9 cellular contexts compared by ENCODE assay signal in genomic region chr1:159936284-159936904, GRCh38. TPM values are rescaled to one million over a fixed set of nuclear protein-coding genes. Genes with fewer than 3 reads are reported as not detected.
A peak's percentile ranks its signal among the peaks of the same experiment; 100 is the strongest.
DNase-seq lines count a peak whose midpoint lies in the region; ATAC-seq, FAIRE-seq and TF ChIP-seq lines count a peak whose summit lies in the region.
"Had no signal": no experiment of that assay in that cellular context is flagged by ENCODE, and none has a peak within 500 bp of the region (broad histone marks: within the 10 kb centered on the region; RNA-seq: fewer than 3 reads in every experiment).

No MANE protein-coding gene starts in this region.

- no peak overlapping the region for H3K27ac Mint-ChIP-seq in WTC11
- H3K27ac Mint-ChIP-seq: stimulated activated naive CD8-positive, alpha-beta T cell treated with anti-CD3 and anti-CD28 coated beads, Interleukin-15, Interleukin-2, amounts not matched to agents 100 ng/mL and 50 ng/mL, for 24 hours had no signal

- H3K27me3 Mint-ChIP-seq in WTC11 (ENCODE audit: low read depth) = no peaks in the 10 kb centered on the region

- TF ChIP-seq CTCF in WTC11 (IDR thresholded peaks at IDR 0.05) = peak; percentile 97
- TF ChIP-seq CTCF in bronchial epithelial cell (IDR thresholded peaks at IDR 0.05; ENCODE audit: insufficient read depth, low read length, severe bottlenecking) = peak; percentile 99

- peak; percentile 61 for ATAC-seq in GM18909 (IDR thresholded peaks at IDR 0.05; ENCODE audit: poor library complexity, unreplicated experiment)
- ATAC-seq in WTC11 = peak; percentile 80
- no peak for ATAC-seq in GM19035 (IDR thresholded peaks at IDR 0.05; ENCODE audit: unreplicated experiment)

- CTCF ChIA-PET in WTC11 (lab: Charles Lee) = interaction anchor here (1.0 to 10.6 kb wide), 10 partner anchors 10 to 145 kb away, joined by 3 to 202 read pairs (median 4); partner anchors contain the start of genes CFAP45, KCNJ9 and TAGLN2

- POLR2A ChIA-PET in WTC11 (lab: Charles Lee) = interaction anchor here (1.3 kb wide), 1 partner anchor 9 kb away, joined by 3 read pairs; the partner anchor contains the start of gene IGSF9

- H3K36me3 ChIP-seq in bronchial epithelial cell (ENCODE audit: control insufficient read depth, insufficient read depth, low read length) = peaks cover 22% of the 10 kb centered on the region

- no peak overlapping the region for H3K4me3 ChIP-seq in bronchial epithelial cell (ENCODE audit: low read depth, low read length)

- FAIRE-seq in bronchial epithelial cell (lab: Jason Lieb, UNC) = no peak

- no peaks in the 10 kb centered on the region for H3K9me3 Mint-ChIP-seq in WTC11
- H3K9me3 Mint-ChIP-seq: stimulated activated naive CD8-positive, alpha-beta T cell treated with anti-CD3 and anti-CD28 coated beads, Interleukin-15, Interleukin-2, amounts not matched to agents 100 ng/mL and 50 ng/mL, for 24 hours had no signal

- H3K4me1 Mint-ChIP-seq in WTC11 = peaks cover 28% of the 10 kb centered on the region

- no peaks in the 10 kb centered on the region for H3K27me3 ChIP-seq in bronchial epithelial cell (ENCODE audit: control insufficient read depth, insufficient read depth, low read length)

- peak; percentile 87 for DNase-seq in AG08396 (ENCODE audit: low spot score)
- peak; percentile 25 for DNase-seq in NCI-H146 treated with DMSO at 0.1 percent for 48 hours (lab: John Stamatoyannopoulos, UW; ENCODE audit: unreplicated experiment)
- DNase-seq in WTC11 (ENCODE audit: low spot score) = peak; percentile 94
- no peak for DNase-seq in bronchial epithelial cell (ENCODE audit: low read depth)
- DNase-seq in kidney tubule cell (ENCODE audit: low spot score) = peak; percentile 59
- DNase-seq in stimulated activated CD4-positive, alpha-beta T cell treated with anti-CD3 and anti-CD28 coated beads, Interleukin-4, amount 100 ng/mL, for 48 hours (ENCODE audit: low read depth in 2 of 2) = peak; percentile 73 to 87

- no peak overlapping the region for H3K4me3 Mint-ChIP-seq in WTC11
- H3K4me3 Mint-ChIP-seq: stimulated activated naive CD8-positive, alpha-beta T cell treated with anti-CD3 and anti-CD28 coated beads, Interleukin-15, Interleukin-2, amounts not matched to agents 100 ng/mL and 50 ng/mL, for 24 hours had no signal

- peaks cover 21% of the 10 kb centered on the region for H3K36me3 Mint-ChIP-seq in WTC11

TF ChIP-seq in WTC11, 78 proteins besides CTCF, POLR2A, EP300 and RAD21:
- TF ChIP-seq E2F5 (CRISPR knock-in tag; IDR thresholded peaks at IDR 0.05) (no peak), FOXK1 (CRISPR knock-in tag; IDR thresholded peaks at IDR 0.05) (no peak), JUN (CRISPR knock-in tag; IDR thresholded peaks at IDR 0.05) (no peak), ZNF232 (CRISPR knock-in tag; IDR thresholded peaks at IDR 0.05) (0 out of 2 replicates have a peak, but pooled peaks have one; percentile 21), NR1H2 (CRISPR knock-in tag; IDR thresholded peaks at IDR 0.05) (no peak), AFF4 (CRISPR knock-in tag; IDR thresholded peaks at IDR 0.05; ENCODE audit: borderline replicate concordance) (0 out of 2 replicates have a peak, but pooled peaks have one; percentile 44), CREB1 (CRISPR knock-in tag; IDR thresholded peaks at IDR 0.05) (no peak), KAT7 (CRISPR knock-in tag; IDR thresholded peaks at IDR 0.05; ENCODE audit: borderline replicate concordance) (no peak), RORB (CRISPR knock-in tag; IDR thresholded peaks at IDR 0.05) (no peak)

RNA-seq across cellular contexts. Expression of gene IGSF9, which starts 9.0 kb away (rescaled TPM):
- total RNA-seq in WTC11 (2021) = 16.4 to 19.4 TPM (median 18.8 TPM) in 3 replicates
- 6.3 and 16.8 TPM in 2 replicates for total RNA-seq in bronchial epithelial cell

RNA-seq across cellular contexts. Expression of gene TAGLN2, which starts 11.1 kb away (rescaled TPM):
- 66.9 to 75.3 TPM (median 73.3 TPM) in 3 replicates for total RNA-seq in WTC11 (2021)
- total RNA-seq in bronchial epithelial cell = 265 and 283 TPM in 2 replicates

RNA-seq across cellular contexts. Expression of gene SLAMF9, which starts 17.6 kb away (rescaled TPM):
- total RNA-seq in WTC11 (2021) (not detected in 3 replicates), bronchial epithelial cell (10.0 and 16.6 TPM in 2 replicates)

RNA-seq across cellular contexts. Expression of gene CFAP45, which starts 36.4 kb away (rescaled TPM):
- 0.27 to 0.48 TPM (median 0.48 TPM) in 3 replicates for total RNA-seq in WTC11 (2021)
- 0.53 and 0.90 TPM in 2 replicates for total RNA-seq in bronchial epithelial cell

Comparison
In these comparisons a context has a peak if more than half of its experiments do, and no peak if none do; other contexts are left out.
1. RNA of gene SLAMF9, which starts 17.6 kb away (total RNA-seq): 10.0 to 16.6 TPM in bronchial epithelial cell; not detected in WTC11; every median in the first group is over 10 times any median in the second.